ENCODE assay signal across 8 cellular contexts in genomic region chr1:180415985-180416633, GRCh38.
DNase-seq lines count a peak whose midpoint lies in the region; ATAC-seq and TF ChIP-seq lines count a peak whose summit lies in the region.

No MANE protein-coding gene starts in this region.

- no peaks in the 10 kb centered on the region for H3K9me2 ChIP-seq in SU-DHL-6 (replicated peaks; ENCODE audit: insufficient read depth, low read length)

- TF ChIP-seq CTCF in SU-DHL-6 (IDR thresholded peaks at IDR 0.05; ENCODE audit: insufficient read depth, low read length, poor library complexity, severe bottlenecking) = peak; percentile 58

- no peak for ATAC-seq in HG02938 (IDR thresholded peaks at IDR 0.05; ENCODE audit: unreplicated experiment)

- H4K20me1 ChIP-seq in SU-DHL-6 (ENCODE audit: low read depth, low read length) = no peaks in the 10 kb centered on the region

- H3K27ac ChIP-seq in SU-DHL-6 (ENCODE audit: low read depth, low read length) = no peak overlapping the region

- no peak overlapping the region for H3K9ac ChIP-seq in SU-DHL-6 (ENCODE audit: low read length)

- H3F3A ChIP-seq in SU-DHL-6 (ENCODE audit: insufficient read depth) = no peaks in the 10 kb centered on the region

- H3K9me3 ChIP-seq in SU-DHL-6 (ENCODE audit: insufficient read depth, low read length) = no peaks in the 10 kb centered on the region

- H2AFZ ChIP-seq in SU-DHL-6 (ENCODE audit: low read depth, low read length, severe bottlenecking) = no peak overlapping the region

- H3K27me3 ChIP-seq in SU-DHL-6 (ENCODE audit: low read length) = no peaks in the 10 kb centered on the region

- no peak overlapping the region for H3K4me2 ChIP-seq in SU-DHL-6 (ENCODE audit: low read depth, low read length, poor library complexity, severe bottlenecking)

- DNase-seq in NCI-H1417 (lab: John Stamatoyannopoulos, UW) (peak in 2 of 3 experiments; percentile 60 to 65), NCI-H1417 treated with DMSO at 0.1 percent for 48 hours (lab: John Stamatoyannopoulos, UW) (no peak), NCI-H1105 (lab: John Stamatoyannopoulos, UW) (peak; percentile 49), hepatic stellate cell (ENCODE audit: low spot score) (peak; percentile 35), pons (ENCODE audit: low spot score) (no peak)
- no peak for DNase-seq in activated naive CD4-positive, alpha-beta T cell treated with Interleukin-2 at 50 U/mL for 16 hours

- no peak overlapping the region for H3K4me3 ChIP-seq in SU-DHL-6 (ENCODE audit: insufficient read depth, low read length, poor library complexity, severe bottlenecking)

- H3K79me2 ChIP-seq in SU-DHL-6 (ENCODE audit: insufficient read depth, low read length) = 0 out of 2 replicates have a peak, but pooled peaks cover 8% of the 10 kb centered on the region

- H3K36me3 ChIP-seq in SU-DHL-6 (ENCODE audit: low read length) = no peaks in the 10 kb centered on the region; the same call in 1 of the 2 replicates

Comparison
In these comparisons a context has a peak if more than half of its experiments do, and no peak if none do; other contexts are left out.
1. DNase-seq: peak in NCI-H1417 (2 of 3), NCI-H1105 (single experiment) and hepatic stellate cell (single experiment); none in NCI-H1417 treated with DMSO at 0.1 percent for 48 hours (single experiment), pons (single experiment) and activated naive CD4-positive, alpha-beta T cell treated with Interleukin-2 at 50 U/mL for 16 hours (single experiment).